ENCODE assay signal across 27 cellular contexts in the genomic region with DNA sequence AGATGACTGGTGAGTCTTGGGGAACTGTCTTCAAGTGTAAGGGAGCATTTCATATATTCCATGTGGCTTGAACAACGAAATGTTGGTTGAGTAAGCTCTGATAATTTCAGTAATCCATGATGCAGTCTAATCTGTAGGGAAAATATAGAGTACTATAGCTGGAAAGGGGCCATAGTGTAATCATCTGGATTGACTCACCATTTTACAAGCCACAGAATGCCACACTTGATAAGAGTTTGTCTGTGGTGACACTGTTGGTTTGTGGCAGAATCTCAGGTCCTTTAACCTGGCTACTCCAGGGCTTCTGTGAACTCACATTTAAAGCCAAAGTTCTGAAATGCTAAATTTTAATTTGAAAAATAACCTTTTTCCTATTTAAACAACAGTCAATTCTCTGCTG. TPM values are rescaled to one million over a fixed set of nuclear protein-coding genes. Genes with fewer than 3 reads are reported as not detected.
A peak's percentile ranks its signal among the peaks of the same experiment; 100 is the strongest.
DNase-seq lines count a peak whose midpoint lies in the region; ATAC-seq and TF ChIP-seq lines count a peak whose summit lies in the region.
"Had no signal": no experiment of that assay in that cellular context is flagged by ENCODE, and none has a peak within 500 bp of the region (broad histone marks: within the 10 kb centered on the region; RNA-seq: fewer than 3 reads in every experiment).

No MANE protein-coding gene starts in this region.

- peak overlapping the region in 1 of 4 donors; percentile 1 for H3K4me3 Mint-ChIP-seq in CD4-positive, CD25-positive, alpha-beta regulatory T cell
- H3K4me3 Mint-ChIP-seq: CD14-positive monocyte, HFFc6, nephron had no signal

- peaks cover 72% of the 10 kb centered on the region for H3K36me3 ChIP-seq in CD4-positive, CD25-positive, alpha-beta regulatory T cell (ENCODE audit: control insufficient read depth, insufficient read depth, low read length)
- peaks cover 51% of the 10 kb centered on the region for H3K36me3 ChIP-seq in GM23248 (ENCODE audit: low read depth)

- no peak overlapping the region for H3K4me2 ChIP-seq in GM23248 (ENCODE audit: unreplicated experiment)

- no peak overlapping the region for H2AFZ ChIP-seq in GM23248

- no peak for DNase-seq in CD4-positive, CD25-positive, alpha-beta regulatory T cell
- DNase-seq in GM23248 = peak; percentile 25
- DNase-seq in left colon = no peak
- DNase-seq in T1000 (lab: John Stamatoyannopoulos, UW) = no peak
- no peak for DNase-seq in SW 1271 (lab: John Stamatoyannopoulos, UW)
- DNase-seq: activated CD8-positive, alpha-beta memory T cell treated with anti-CD3 and anti-CD28 coated beads, Interleukin-2, amount 50 U/mL, for 48 hours; activated effector memory CD4-positive, alpha-beta T cell treated with Interleukin-2 at 50 U/mL for 16 hours; body of pancreas; Calu3; DMS79 treated with DMSO at 0.1 percent for 48 hours; effector CD8-positive, alpha-beta T cell; HFFc6; pancreas; retina; stimulated activated CD4-positive, alpha-beta T cell treated with anti-CD3 and anti-CD28 coated beads, Interleukin-2, amount 100 ng/mL, for 24 hours; upper lobe of left lung had no signal

- peaks cover 28% of the 10 kb centered on the region; the same call in 1 of the 2 replicates for H3F3A ChIP-seq in GM23248 (ENCODE audit: insufficient read depth)

- no peak overlapping the region for H3K27ac ChIP-seq in CD4-positive, CD25-positive, alpha-beta regulatory T cell (ENCODE audit: insufficient read depth, low read length, poor library complexity, severe bottlenecking)
- H3K27ac ChIP-seq in GM23248 = peak overlapping the region; percentile 14; the same call in 1 of the 2 replicates
- peak overlapping the region; percentile 2; the same call in 1 of the 2 replicates for H3K27ac ChIP-seq in VCaP
- H3K27ac ChIP-seq: body of pancreas, pancreas, upper lobe of left lung had no signal

- no peaks in the 10 kb centered on the region for H3K9me2 ChIP-seq in GM23248 (ENCODE audit: insufficient read depth)

- H3K79me2 ChIP-seq in GM23248 (ENCODE audit: insufficient read depth) = peaks cover 97% of the 10 kb centered on the region

- no peak overlapping the region for H3K4me3 ChIP-seq in CD4-positive, CD25-positive, alpha-beta regulatory T cell (ENCODE audit: low read depth, low read length)
- no peak overlapping the region for H3K4me3 ChIP-seq in GM23248
- H3K4me3 ChIP-seq: body of pancreas, pancreas, upper lobe of left lung had no signal

- no peak for TF ChIP-seq CTCF in VCaP (conservative IDR thresholded peaks at IDR 0.05)

- H3K9me3 ChIP-seq in CD4-positive, CD25-positive, alpha-beta regulatory T cell (ENCODE audit: control insufficient read depth in 2 of 2, low read length in 2 of 2) = no peaks in the 10 kb centered on the region
- no peaks in the 10 kb centered on the region for H3K9me3 ChIP-seq in GM23248 (ENCODE audit: low read depth)
- H3K9me3 ChIP-seq: body of pancreas, pancreas, upper lobe of left lung had no signal

- H4K20me1 ChIP-seq in GM23248 (ENCODE audit: insufficient read depth) = no peaks in the 10 kb centered on the region

- no peaks in the 10 kb centered on the region for H3K27me3 ChIP-seq in CD4-positive, CD25-positive, alpha-beta regulatory T cell (ENCODE audit: control insufficient read depth, insufficient read depth, low read length)
- no peaks in the 10 kb centered on the region for H3K27me3 ChIP-seq in GM23248 (replicated peaks; ENCODE audit: insufficient read depth)
- H3K27me3 ChIP-seq: body of pancreas, pancreas, upper lobe of left lung had no signal

- 80 to 94% methylated on average over 1 of the region's 1 CpG for WGBS in GM23248 (ENCODE audit: low coverage in 1 of 2, low lambda C conversion rate in 2 of 2, missing lambda C conversion rate in 2 of 2), 2 experiments

- H3K36me3 Mint-ChIP-seq in CD4-positive, CD25-positive, alpha-beta regulatory T cell = peaks cover 20% of the 10 kb centered on the region

- peaks cover 5 to 13% (median 9%) of the 10 kb centered on the region in 4 donors for H3K4me1 Mint-ChIP-seq in CD4-positive, CD25-positive, alpha-beta regulatory T cell
- H3K4me1 Mint-ChIP-seq: CD14-positive monocyte, nephron had no signal

- H3K27ac Mint-ChIP-seq in CD4-positive, CD25-positive, alpha-beta regulatory T cell = peak overlapping the region in 2 of 3 donors; percentile 29 to 39
- H3K27ac Mint-ChIP-seq: HFFc6, nephron had no signal

- H3K27me3 Mint-ChIP-seq in CD4-positive, CD25-positive, alpha-beta regulatory T cell = no peaks in the 10 kb centered on the region

- intact Hi-C loops in left colon (cut with DNase I, micrococcal nuclease) = no loop called here

- no peaks in the 10 kb centered on the region for H3K9me3 Mint-ChIP-seq in CD4-positive, CD25-positive, alpha-beta regulatory T cell
- H3K9me3 Mint-ChIP-seq: CD14-positive monocyte, HFFc6, nephron had no signal

- H3K9ac ChIP-seq in GM23248 = no peak overlapping the region

- no peak for ATAC-seq in CD4-positive, CD25-positive, alpha-beta regulatory T cell (ENCODE audit: low read depth in 2 of 2)
- ATAC-seq in left colon (peak; percentile 72), HG03139 (IDR thresholded peaks at IDR 0.05; ENCODE audit: unreplicated experiment) (no peak)
- ATAC-seq: body of pancreas, pancreas, Right ventricle myocardium inferior had no signal

- in situ Hi-C loops in GM23248 (cut with MboI) = no loop called here

- no peaks in the 10 kb centered on the region for H3K4me1 ChIP-seq in CD4-positive, CD25-positive, alpha-beta regulatory T cell (ENCODE audit: control insufficient read depth, insufficient read depth, low read length, poor library complexity, severe bottlenecking)
- H3K4me1 ChIP-seq in GM23248 (ENCODE audit: insufficient read depth) = no peaks in the 10 kb centered on the region
- H3K4me1 ChIP-seq: body of pancreas, pancreas, upper lobe of left lung had no signal

RNA-seq across cellular contexts. Expression of a gene that starts 16.3 kb away (rescaled TPM):
- total RNA-seq in CD4-positive, CD25-positive, alpha-beta regulatory T cell = 39.5 TPM
- polyA plus RNA-seq in CD4-positive, CD25-positive, alpha-beta regulatory T cell = 1 to 10 TPM; 2.8 to 4.9 (median 3.8) TPM
- total RNA-seq in GM23248 (2014; rRNA removed; shearing (Covaris generic)) = 8.0 and 9.5 TPM in 2 replicates
- 5.8 and 6.3 TPM in 2 replicates for polyA plus RNA-seq in GM23248 (2016; fragmentation: Nextera tagmentation; extraction: Ambion mirVana)
- 10 to 100 TPM; 22.1 to 24.9 TPM for total RNA-seq in left colon

RNA-seq across cellular contexts. Expression of a gene that starts 17.5 kb away (rescaled TPM):
- 180 TPM for total RNA-seq in CD4-positive, CD25-positive, alpha-beta regulatory T cell
- polyA plus RNA-seq in CD4-positive, CD25-positive, alpha-beta regulatory T cell = 100 to 1,000 TPM; 190 to 205 (median 199) TPM
- 466 and 488 TPM in 2 replicates for total RNA-seq in GM23248 (2014; rRNA removed; shearing (Covaris generic))
- polyA plus RNA-seq in GM23248 (2016; fragmentation: Nextera tagmentation; extraction: Ambion mirVana) = 332 and 338 TPM in 2 replicates
- 100 to 1,000 TPM; 506 to 601 TPM for total RNA-seq in left colon

RNA-seq across cellular contexts. Expression of a gene that starts 35.5 kb away (rescaled TPM):
- total RNA-seq in CD4-positive, CD25-positive, alpha-beta regulatory T cell = not detected
- under 1 TPM in 1 of 4 donors, not detected in 3; 0.70 TPM for polyA plus RNA-seq in CD4-positive, CD25-positive, alpha-beta regulatory T cell
- total RNA-seq in GM23248 (2014; rRNA removed; shearing (Covaris generic)) = not detected in 2 replicates
- polyA plus RNA-seq in GM23248 (2016; fragmentation: Nextera tagmentation; extraction: Ambion mirVana) = 0.43 and 0.60 TPM in 2 replicates
- total RNA-seq in left colon = not detected
- total RNA-seq: body of pancreas, Calu3, epithelial cell of proximal tubule, fibroblast of villous mesenchyme, HFFc6, lower leg skin, NCI-H460, pancreas, Right ventricle myocardium inferior, subcutaneous adipose tissue had no signal
- polyA plus RNA-seq: CD14-positive monocyte, keratinocyte, pancreas had no signal
